Comparison of ENCODE assay signal across 1 cellular context in the genomic region with DNA sequence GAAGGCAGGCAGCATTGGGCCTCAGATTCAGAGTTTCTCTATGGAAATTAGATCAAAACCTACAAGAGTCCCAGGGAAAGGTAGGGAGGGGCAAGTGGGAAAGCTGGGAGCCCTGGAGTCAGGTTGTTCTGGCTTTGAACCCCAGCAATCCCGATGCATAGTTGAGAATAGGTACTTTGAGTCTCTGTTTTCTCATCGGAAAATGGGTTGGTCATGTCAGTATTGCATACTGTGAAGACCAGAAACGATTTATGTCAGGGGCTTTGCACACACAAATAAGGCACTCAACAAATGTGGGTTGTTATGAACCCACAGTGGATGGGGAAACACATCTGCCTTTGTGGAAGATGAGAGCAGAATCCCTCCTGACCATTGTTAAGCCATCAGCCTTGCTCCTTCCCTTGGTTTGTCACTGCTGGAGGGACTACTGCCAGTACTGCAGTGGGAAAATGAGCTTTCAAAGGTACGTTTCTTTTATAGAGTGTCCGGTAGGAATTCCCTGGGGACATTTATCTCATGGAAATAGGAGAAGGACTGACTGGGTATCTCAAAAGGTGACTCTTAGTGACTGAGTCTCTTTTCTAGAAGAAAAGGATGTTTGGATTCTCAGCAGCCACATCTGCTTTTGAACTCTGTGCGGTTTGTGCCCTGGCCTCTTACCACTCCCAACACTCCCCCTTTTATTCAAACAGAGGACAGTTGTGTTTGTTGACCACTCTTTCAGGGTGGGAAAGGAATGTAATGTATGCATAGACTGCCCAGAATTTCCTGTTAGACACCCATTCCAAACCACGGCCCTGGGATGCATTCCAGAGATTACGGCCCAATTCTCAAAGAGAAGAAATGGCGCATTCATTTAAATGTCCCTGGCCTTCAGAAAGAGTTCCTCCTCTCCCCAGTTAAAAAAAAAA.
TF ChIP-seq lines count a peak whose summit lies in the region.

No MANE protein-coding gene starts in this region.

TF ChIP-seq in HepG2, 621 proteins besides CTCF, POLR2A, EP300 and RAD21 (continued from another document and continues in another):
- TF ChIP-seq, protein P1, sequence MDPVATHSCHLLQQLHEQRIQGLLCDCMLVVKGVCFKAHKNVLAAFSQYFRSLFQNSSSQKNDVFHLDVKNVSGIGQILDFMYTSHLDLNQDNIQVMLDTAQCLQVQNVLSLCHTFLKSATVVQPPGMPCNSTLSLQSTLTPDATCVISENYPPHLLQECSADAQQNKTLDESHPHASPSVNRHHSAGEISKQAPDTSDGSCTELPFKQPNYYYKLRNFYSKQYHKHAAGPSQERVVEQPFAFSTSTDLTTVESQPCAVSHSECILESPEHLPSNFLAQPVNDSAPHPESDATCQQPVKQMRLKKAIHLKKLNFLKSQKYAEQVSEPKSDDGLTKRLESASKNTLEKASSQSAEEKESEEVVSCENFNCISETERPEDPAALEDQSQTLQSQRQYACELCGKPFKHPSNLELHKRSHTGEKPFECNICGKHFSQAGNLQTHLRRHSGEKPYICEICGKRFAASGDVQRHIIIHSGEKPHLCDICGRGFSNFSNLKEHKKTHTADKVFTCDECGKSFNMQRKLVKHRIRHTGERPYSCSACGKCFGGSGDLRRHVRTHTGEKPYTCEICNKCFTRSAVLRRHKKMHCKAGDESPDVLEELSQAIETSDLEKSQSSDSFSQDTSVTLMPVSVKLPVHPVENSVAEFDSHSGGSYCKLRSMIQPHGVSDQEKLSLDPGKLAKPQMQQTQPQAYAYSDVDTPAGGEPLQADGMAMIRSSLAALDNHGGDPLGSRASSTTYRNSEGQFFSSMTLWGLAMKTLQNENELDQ (CRISPR knock-in tag; IDR thresholded peaks at IDR 0.05; ENCODE audit: borderline replicate concordance): no peak
- TF ChIP-seq BRD4 (CRISPR knock-in tag; IDR thresholded peaks at IDR 0.05) (no peak), MAFG (CRISPR knock-in tag; IDR thresholded peaks at IDR 0.05) (no peak), SAFB2 (CRISPR knock-in tag; IDR thresholded peaks at IDR 0.05; ENCODE audit: borderline replicate concordance, low read depth) (no peak), REL (CRISPR knock-in tag; conservative IDR thresholded peaks at IDR 0.05) (no peak), NRL (CRISPR knock-in tag; IDR thresholded peaks at IDR 0.05; ENCODE audit: borderline replicate concordance) (no peak), ELF4 (CRISPR knock-in tag; IDR thresholded peaks at IDR 0.05; ENCODE audit: borderline replicate concordance) (0 out of 2 replicates have a peak, but pooled peaks have one; percentile 44), FOXK2 (IDR thresholded peaks at IDR 0.05) (no peak), RXRB (CRISPR knock-in tag; IDR thresholded peaks at IDR 0.05; ENCODE audit: borderline replicate concordance) (peak; percentile 68; the same call in 1 of the 2 replicates), BHLHE40 (IDR thresholded peaks at IDR 0.05; ENCODE audit: low read length) (no peak), ZNF83 (CRISPR knock-in tag; IDR thresholded peaks at IDR 0.05; ENCODE audit: borderline replicate concordance) (no peak)
- TF ChIP-seq, protein P2, sequence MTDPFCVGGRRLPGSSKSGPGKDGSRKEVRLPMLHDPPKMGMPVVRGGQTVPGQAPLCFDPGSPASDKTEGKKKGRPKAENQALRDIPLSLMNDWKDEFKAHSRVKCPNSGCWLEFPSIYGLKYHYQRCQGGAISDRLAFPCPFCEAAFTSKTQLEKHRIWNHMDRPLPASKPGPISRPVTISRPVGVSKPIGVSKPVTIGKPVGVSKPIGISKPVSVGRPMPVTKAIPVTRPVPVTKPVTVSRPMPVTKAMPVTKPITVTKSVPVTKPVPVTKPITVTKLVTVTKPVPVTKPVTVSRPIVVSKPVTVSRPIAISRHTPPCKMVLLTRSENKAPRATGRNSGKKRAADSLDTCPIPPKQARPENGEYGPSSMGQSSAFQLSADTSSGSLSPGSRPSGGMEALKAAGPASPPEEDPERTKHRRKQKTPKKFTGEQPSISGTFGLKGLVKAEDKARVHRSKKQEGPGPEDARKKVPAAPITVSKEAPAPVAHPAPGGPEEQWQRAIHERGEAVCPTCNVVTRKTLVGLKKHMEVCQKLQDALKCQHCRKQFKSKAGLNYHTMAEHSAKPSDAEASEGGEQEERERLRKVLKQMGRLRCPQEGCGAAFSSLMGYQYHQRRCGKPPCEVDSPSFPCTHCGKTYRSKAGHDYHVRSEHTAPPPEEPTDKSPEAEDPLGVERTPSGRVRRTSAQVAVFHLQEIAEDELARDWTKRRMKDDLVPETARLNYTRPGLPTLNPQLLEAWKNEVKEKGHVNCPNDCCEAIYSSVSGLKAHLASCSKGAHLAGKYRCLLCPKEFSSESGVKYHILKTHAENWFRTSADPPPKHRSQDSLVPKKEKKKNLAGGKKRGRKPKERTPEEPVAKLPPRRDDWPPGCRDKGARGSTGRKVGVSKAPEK (CRISPR knock-in tag; IDR thresholded peaks at IDR 0.05; ENCODE audit: borderline replicate concordance): no peak
- TF ChIP-seq, protein P3, sequence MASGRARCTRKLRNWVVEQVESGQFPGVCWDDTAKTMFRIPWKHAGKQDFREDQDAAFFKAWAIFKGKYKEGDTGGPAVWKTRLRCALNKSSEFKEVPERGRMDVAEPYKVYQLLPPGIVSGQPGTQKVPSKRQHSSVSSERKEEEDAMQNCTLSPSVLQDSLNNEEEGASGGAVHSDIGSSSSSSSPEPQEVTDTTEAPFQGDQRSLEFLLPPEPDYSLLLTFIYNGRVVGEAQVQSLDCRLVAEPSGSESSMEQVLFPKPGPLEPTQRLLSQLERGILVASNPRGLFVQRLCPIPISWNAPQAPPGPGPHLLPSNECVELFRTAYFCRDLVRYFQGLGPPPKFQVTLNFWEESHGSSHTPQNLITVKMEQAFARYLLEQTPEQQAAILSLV (CRISPR knock-in tag; IDR thresholded peaks at IDR 0.05; ENCODE audit: borderline replicate concordance): 0 out of 2 replicates have a peak, but pooled peaks have one; percentile 21
- TF ChIP-seq, protein P4, sequence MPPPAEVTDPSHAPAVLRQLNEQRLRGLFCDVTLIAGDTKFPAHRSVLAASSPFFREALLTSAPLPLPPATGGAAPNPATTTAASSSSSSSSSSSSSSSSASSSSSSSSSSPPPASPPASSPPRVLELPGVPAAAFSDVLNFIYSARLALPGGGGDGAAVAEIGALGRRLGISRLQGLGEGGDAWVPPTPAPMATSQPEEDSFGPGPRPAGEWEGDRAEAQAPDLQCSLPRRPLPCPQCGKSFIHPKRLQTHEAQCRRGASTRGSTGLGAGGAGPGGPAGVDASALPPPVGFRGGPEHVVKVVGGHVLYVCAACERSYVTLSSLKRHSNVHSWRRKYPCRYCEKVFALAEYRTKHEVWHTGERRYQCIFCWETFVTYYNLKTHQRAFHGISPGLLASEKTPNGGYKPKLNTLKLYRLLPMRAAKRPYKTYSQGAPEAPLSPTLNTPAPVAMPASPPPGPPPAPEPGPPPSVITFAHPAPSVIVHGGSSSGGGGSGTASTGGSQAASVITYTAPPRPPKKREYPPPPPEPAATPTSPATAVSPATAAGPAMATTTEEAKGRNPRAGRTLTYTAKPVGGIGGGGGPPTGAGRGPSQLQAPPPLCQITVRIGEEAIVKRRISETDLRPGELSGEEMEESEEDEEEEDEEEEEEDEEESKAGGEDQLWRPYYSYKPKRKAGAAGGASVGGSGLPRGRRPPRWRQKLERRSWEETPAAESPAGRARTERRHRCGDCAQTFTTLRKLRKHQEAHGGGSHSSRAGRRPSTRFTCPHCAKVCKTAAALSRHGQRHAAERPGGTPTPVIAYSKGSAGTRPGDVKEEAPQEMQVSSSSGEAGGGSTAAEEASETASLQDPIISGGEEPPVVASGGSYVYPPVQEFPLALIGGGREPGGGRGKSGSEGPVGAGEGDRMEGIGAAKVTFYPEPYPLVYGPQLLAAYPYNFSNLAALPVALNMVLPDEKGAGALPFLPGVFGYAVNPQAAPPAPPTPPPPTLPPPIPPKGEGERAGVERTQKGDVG (CRISPR knock-in tag; IDR thresholded peaks at IDR 0.05; ENCODE audit: borderline replicate concordance): no peak
- TF ChIP-seq, protein P5, sequence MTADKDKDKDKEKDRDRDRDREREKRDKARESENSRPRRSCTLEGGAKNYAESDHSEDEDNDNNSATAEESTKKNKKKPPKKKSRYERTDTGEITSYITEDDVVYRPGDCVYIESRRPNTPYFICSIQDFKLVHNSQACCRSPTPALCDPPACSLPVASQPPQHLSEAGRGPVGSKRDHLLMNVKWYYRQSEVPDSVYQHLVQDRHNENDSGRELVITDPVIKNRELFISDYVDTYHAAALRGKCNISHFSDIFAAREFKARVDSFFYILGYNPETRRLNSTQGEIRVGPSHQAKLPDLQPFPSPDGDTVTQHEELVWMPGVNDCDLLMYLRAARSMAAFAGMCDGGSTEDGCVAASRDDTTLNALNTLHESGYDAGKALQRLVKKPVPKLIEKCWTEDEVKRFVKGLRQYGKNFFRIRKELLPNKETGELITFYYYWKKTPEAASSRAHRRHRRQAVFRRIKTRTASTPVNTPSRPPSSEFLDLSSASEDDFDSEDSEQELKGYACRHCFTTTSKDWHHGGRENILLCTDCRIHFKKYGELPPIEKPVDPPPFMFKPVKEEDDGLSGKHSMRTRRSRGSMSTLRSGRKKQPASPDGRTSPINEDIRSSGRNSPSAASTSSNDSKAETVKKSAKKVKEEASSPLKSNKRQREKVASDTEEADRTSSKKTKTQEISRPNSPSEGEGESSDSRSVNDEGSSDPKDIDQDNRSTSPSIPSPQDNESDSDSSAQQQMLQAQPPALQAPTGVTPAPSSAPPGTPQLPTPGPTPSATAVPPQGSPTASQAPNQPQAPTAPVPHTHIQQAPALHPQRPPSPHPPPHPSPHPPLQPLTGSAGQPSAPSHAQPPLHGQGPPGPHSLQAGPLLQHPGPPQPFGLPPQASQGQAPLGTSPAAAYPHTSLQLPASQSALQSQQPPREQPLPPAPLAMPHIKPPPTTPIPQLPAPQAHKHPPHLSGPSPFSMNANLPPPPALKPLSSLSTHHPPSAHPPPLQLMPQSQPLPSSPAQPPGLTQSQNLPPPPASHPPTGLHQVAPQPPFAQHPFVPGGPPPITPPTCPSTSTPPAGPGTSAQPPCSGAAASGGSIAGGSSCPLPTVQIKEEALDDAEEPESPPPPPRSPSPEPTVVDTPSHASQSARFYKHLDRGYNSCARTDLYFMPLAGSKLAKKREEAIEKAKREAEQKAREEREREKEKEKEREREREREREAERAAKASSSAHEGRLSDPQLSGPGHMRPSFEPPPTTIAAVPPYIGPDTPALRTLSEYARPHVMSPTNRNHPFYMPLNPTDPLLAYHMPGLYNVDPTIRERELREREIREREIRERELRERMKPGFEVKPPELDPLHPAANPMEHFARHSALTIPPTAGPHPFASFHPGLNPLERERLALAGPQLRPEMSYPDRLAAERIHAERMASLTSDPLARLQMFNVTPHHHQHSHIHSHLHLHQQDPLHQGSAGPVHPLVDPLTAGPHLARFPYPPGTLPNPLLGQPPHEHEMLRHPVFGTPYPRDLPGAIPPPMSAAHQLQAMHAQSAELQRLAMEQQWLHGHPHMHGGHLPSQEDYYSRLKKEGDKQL (CRISPR knock-in tag; IDR thresholded peaks at IDR 0.05; ENCODE audit: low read depth): peak; percentile 35; the same call in 1 of the 2 replicates
- TF ChIP-seq, protein P6, sequence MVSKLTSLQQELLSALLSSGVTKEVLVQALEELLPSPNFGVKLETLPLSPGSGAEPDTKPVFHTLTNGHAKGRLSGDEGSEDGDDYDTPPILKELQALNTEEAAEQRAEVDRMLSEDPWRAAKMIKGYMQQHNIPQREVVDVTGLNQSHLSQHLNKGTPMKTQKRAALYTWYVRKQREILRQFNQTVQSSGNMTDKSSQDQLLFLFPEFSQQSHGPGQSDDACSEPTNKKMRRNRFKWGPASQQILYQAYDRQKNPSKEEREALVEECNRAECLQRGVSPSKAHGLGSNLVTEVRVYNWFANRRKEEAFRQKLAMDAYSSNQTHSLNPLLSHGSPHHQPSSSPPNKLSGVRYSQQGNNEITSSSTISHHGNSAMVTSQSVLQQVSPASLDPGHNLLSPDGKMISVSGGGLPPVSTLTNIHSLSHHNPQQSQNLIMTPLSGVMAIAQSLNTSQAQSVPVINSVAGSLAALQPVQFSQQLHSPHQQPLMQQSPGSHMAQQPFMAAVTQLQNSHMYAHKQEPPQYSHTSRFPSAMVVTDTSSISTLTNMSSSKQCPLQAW (CRISPR knock-in tag; IDR thresholded peaks at IDR 0.05): peak; percentile 63; the same call in 1 of the 2 replicates
- TF ChIP-seq, protein P7, sequence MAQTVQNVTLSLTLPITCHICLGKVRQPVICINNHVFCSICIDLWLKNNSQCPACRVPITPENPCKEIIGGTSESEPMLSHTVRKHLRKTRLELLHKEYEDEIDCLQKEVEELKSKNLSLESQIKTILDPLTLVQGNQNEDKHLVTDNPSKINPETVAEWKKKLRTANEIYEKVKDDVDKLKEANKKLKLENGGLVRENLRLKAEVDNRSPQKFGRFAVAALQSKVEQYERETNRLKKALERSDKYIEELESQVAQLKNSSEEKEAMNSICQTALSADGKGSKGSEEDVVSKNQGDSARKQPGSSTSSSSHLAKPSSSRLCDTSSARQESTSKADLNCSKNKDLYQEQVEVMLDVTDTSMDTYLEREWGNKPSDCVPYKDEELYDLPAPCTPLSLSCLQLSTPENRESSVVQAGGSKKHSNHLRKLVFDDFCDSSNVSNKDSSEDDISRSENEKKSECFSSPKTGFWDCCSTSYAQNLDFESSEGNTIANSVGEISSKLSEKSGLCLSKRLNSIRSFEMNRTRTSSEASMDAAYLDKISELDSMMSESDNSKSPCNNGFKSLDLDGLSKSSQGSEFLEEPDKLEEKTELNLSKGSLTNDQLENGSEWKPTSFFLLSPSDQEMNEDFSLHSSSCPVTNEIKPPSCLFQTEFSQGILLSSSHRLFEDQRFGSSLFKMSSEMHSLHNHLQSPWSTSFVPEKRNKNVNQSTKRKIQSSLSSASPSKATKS (CRISPR knock-in tag; IDR thresholded peaks at IDR 0.05): no peak
- TF ChIP-seq, protein P8, sequence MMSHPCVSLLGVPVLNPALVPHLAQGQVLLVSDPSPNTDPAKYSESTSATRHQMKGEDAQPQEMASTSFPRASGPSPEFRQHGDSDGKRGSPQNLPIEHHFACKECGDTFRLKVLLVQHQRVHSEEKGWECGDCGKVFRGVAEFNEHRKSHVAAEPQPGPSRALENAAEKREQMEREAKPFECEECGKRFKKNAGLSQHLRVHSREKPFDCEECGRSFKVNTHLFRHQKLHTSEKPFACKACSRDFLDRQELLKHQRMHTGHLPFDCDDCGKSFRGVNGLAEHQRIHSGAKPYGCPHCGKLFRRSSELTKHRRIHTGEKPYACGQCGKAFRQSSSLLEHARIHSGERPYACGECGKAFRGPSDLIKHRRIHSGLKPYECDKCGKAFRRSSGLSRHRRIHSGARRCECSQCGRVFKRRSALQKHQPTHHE (CRISPR knock-in tag; IDR thresholded peaks at IDR 0.05; ENCODE audit: borderline replicate concordance): peak; percentile 35; the same call in 1 of the 2 replicates
- TF ChIP-seq, protein P9, sequence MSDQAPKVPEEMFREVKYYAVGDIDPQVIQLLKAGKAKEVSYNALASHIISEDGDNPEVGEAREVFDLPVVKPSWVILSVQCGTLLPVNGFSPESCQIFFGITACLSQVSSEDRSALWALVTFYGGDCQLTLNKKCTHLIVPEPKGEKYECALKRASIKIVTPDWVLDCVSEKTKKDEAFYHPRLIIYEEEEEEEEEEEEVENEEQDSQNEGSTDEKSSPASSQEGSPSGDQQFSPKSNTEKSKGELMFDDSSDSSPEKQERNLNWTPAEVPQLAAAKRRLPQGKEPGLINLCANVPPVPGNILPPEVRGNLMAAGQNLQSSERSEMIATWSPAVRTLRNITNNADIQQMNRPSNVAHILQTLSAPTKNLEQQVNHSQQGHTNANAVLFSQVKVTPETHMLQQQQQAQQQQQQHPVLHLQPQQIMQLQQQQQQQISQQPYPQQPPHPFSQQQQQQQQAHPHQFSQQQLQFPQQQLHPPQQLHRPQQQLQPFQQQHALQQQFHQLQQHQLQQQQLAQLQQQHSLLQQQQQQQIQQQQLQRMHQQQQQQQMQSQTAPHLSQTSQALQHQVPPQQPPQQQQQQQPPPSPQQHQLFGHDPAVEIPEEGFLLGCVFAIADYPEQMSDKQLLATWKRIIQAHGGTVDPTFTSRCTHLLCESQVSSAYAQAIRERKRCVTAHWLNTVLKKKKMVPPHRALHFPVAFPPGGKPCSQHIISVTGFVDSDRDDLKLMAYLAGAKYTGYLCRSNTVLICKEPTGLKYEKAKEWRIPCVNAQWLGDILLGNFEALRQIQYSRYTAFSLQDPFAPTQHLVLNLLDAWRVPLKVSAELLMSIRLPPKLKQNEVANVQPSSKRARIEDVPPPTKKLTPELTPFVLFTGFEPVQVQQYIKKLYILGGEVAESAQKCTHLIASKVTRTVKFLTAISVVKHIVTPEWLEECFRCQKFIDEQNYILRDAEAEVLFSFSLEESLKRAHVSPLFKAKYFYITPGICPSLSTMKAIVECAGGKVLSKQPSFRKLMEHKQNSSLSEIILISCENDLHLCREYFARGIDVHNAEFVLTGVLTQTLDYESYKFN (CRISPR knock-in tag; conservative IDR thresholded peaks at IDR 0.05): peak; percentile 92
